Comparison of ENCODE assay signal across 15 cellular contexts in the genomic region with DNA sequence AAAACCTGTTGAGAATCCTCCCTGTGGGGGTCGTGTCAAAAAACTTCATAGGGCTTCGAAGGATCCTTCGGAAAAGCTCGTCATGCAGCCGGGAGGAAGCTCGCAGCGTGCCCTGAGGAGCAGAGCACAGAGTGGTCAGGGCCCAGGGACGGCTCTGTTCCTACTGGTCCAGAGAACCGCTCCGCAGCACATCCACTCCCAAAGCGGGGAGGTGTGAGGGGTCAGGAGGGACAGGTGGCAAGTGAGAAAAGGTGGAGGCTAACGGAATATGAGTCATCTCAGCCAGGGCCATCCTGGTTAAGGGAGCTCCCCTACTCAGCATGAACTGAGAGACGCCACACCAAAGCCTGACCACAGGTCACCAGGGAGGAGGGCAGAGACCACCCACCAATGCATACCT.
DNase-seq lines count a peak whose midpoint lies in the region; TF ChIP-seq lines count a peak whose summit lies in the region.
"Had no signal": no experiment of that assay in that cellular context is flagged by ENCODE, and none has a peak within 500 bp of the region (broad histone marks: within the 10 kb centered on the region; RNA-seq: fewer than 3 reads in every experiment).

No MANE protein-coding gene starts in this region.

- H3K27me3 ChIP-seq in HUES48 (ENCODE audit: control insufficient read depth, insufficient read depth, low read length): no peaks in the 10 kb centered on the region
- no peaks in the 10 kb centered on the region for H3K27me3 ChIP-seq in endodermal cell (ENCODE audit: control insufficient read depth, insufficient read depth, low read length, poor library complexity, severe bottlenecking)

- intact Hi-C loops in lower leg skin (cut with DNase I; ENCODE audit: low total_unique reads): no loop called here

- H3K9me3 ChIP-seq in HUES48 (ENCODE audit: control insufficient read depth, insufficient read depth, low read length) (no peaks in the 10 kb centered on the region), endodermal cell (ENCODE audit: control insufficient read depth, low read length) (no peaks in the 10 kb centered on the region)

- H3K9me3 Mint-ChIP-seq in endodermal cell (peaks cover 1% of the 10 kb centered on the region), progenitor cell of endocrine pancreas (ENCODE audit: low read depth) (no peaks in the 10 kb centered on the region)
- no peaks in the 10 kb centered on the region for H3K9me3 Mint-ChIP-seq in T-helper 2 cell treated with Interferon-gamma antibody and Interleukin-4, amounts not matched to agents 5 μg/mL and 100 μg/mL, for 36 hours
- H3K9me3 Mint-ChIP-seq: CD4-positive, alpha-beta memory T cell had no signal

- DNase-seq in endodermal cell (peak; percentile 73), progenitor cell of endocrine pancreas (ENCODE audit: low spot score, unreplicated experiment) (no peak), lower leg skin (ENCODE audit: low spot score in 2 of 2) (no peak)
- DNase-seq in T-helper 2 cell treated with Interferon-gamma antibody and Interleukin-4, amounts not matched to agents 5 μg/mL and 100 μg/mL, for 36 hours (ENCODE audit: low spot score): no peak
- DNase-seq in activated CD8-positive, alpha-beta memory T cell treated with anti-CD3 and anti-CD28 coated beads, Interleukin-2, amount 50 U/mL, for 48 hours: no peak
- DNase-seq: C1 segment of cervical spinal cord; Calu3; CD4-positive, alpha-beta memory T cell; COR-L47; DMS53; DMS79 treated with DMSO at 0.1 percent for 48 hours; GF-D8; GOT3; H7 had no signal

- TF ChIP-seq CTCF in endodermal cell (conservative IDR thresholded peaks at IDR 0.05) (no peak), progenitor cell of endocrine pancreas (IDR thresholded peaks at IDR 0.05; ENCODE audit: unreplicated experiment) (no peak), lower leg skin (IDR thresholded peaks at IDR 0.05) (no peak)

- H3K4me1 ChIP-seq in HUES48 (ENCODE audit: control insufficient read depth, insufficient read depth, low read length): peaks cover 29% of the 10 kb centered on the region
- H3K4me1 ChIP-seq in endodermal cell (ENCODE audit: control insufficient read depth, insufficient read depth, low read length): no peaks in the 10 kb centered on the region

- no peak overlapping the region for H3K4me3 ChIP-seq in HUES48 (ENCODE audit: low read depth, low read length)
- no peak overlapping the region for H3K4me3 ChIP-seq in endodermal cell (ENCODE audit: low read length)
- H3K4me3 ChIP-seq in lower leg skin (ENCODE audit: low read depth, poor library complexity, severe bottlenecking): no peak overlapping the region

- H3K9ac ChIP-seq in HUES48 (ENCODE audit: low read depth, low read length): no peak overlapping the region
- no peak overlapping the region for H3K9ac ChIP-seq in endodermal cell (ENCODE audit: extremely low read depth, low read length, poor library complexity, severe bottlenecking)

- 90 to 94% methylated on average over 9 to 13 of the region's 13 CpGs for WGBS in endodermal cell (ENCODE audit: insufficient coverage in 1 of 2, insufficient read length in 1 of 2), 2 experiments
- WGBS in lower leg skin, 2 donors: 89 to 90% methylated on average over 13 of the region's 13 CpGs

- H3K4me1 Mint-ChIP-seq in endodermal cell (peaks cover 23% of the 10 kb centered on the region), progenitor cell of endocrine pancreas (ENCODE audit: low read depth) (no peaks in the 10 kb centered on the region)
- H3K4me1 Mint-ChIP-seq in T-helper 2 cell treated with Interferon-gamma antibody and Interleukin-4, amounts not matched to agents 5 μg/mL and 100 μg/mL, for 36 hours (ENCODE audit: low read depth): no peaks in the 10 kb centered on the region
- H3K4me1 Mint-ChIP-seq: CD4-positive, alpha-beta memory T cell had no signal

- peak overlapping the region; percentile 29 for H3K27ac ChIP-seq in HUES48 (ENCODE audit: low read depth, low read length)
- H3K27ac ChIP-seq in endodermal cell (ENCODE audit: low read depth, low read length): no peak overlapping the region

- H3K27me3 Mint-ChIP-seq in endodermal cell (ENCODE audit: insufficient read depth) (no peaks in the 10 kb centered on the region), progenitor cell of endocrine pancreas (no peaks in the 10 kb centered on the region)
- no peaks in the 10 kb centered on the region for H3K27me3 Mint-ChIP-seq in T-helper 2 cell treated with Interferon-gamma antibody and Interleukin-4, amounts not matched to agents 5 μg/mL and 100 μg/mL, for 36 hours (ENCODE audit: low read depth)
- H3K27me3 Mint-ChIP-seq: CD4-positive, alpha-beta memory T cell had no signal

- no peak overlapping the region for H3K4me3 Mint-ChIP-seq in endodermal cell
- H3K4me3 Mint-ChIP-seq in progenitor cell of endocrine pancreas (ENCODE audit: low read depth): no peak overlapping the region
- no peak overlapping the region for H3K4me3 Mint-ChIP-seq in T-helper 2 cell treated with Interferon-gamma antibody and Interleukin-4, amounts not matched to agents 5 μg/mL and 100 μg/mL, for 36 hours
- H3K4me3 Mint-ChIP-seq: CD4-positive, alpha-beta memory T cell had no signal

- H3K36me3 ChIP-seq in HUES48 (ENCODE audit: control insufficient read depth, insufficient read depth, low read length) (peaks cover 54% of the 10 kb centered on the region), endodermal cell (ENCODE audit: control insufficient read depth, insufficient read depth, low read length) (peaks cover 21% of the 10 kb centered on the region)

- H3K36me3 Mint-ChIP-seq in endodermal cell (ENCODE audit: low read depth) (peaks cover 48% of the 10 kb centered on the region), progenitor cell of endocrine pancreas (ENCODE audit: insufficient read depth) (peaks cover 36% of the 10 kb centered on the region)
- peaks cover 6% of the 10 kb centered on the region for H3K36me3 Mint-ChIP-seq in T-helper 2 cell treated with Interferon-gamma antibody and Interleukin-4, amounts not matched to agents 5 μg/mL and 100 μg/mL, for 36 hours (ENCODE audit: low read depth)

- H3K27ac Mint-ChIP-seq in endodermal cell (no peak overlapping the region), progenitor cell of endocrine pancreas (peak overlapping the region; percentile 29)
- no peak overlapping the region for H3K27ac Mint-ChIP-seq in T-helper 2 cell treated with Interferon-gamma antibody and Interleukin-4, amounts not matched to agents 5 μg/mL and 100 μg/mL, for 36 hours
- H3K27ac Mint-ChIP-seq: CD4-positive, alpha-beta memory T cell had no signal

- TF ChIP-seq POLR2A in lower leg skin (IDR thresholded peaks at IDR 0.05): no peak
